In the genomic region with DNA sequence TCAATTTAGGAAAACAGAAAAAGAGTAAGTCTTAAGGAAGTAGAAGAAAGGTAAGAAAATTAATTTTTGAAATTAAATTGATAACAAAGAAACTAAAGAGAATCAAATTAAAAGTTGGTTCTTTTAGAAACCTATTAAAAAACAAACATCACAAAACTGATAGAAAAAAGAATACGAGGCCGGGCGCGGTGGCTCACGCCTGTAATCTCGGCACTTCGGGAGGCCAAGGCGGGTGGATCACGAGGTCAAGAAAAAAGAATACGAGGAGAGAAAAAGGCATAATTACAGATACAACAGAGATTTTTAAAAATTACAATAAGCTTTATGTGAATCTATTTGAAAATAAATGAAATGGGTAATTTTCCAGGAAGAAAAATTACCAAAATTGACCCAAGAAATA, we compare ENCODE assay signal across 17 cellular contexts. TPM values are rescaled to one million over a fixed set of nuclear protein-coding genes. Genes with fewer than 3 reads are reported as not detected.
A peak's percentile ranks its signal among the peaks of the same experiment; 100 is the strongest.
DNase-seq lines count a peak whose midpoint lies in the region; ATAC-seq and TF ChIP-seq lines count a peak whose summit lies in the region.
"Had no signal": no experiment of that assay in that cellular context is flagged by ENCODE, and none has a peak within 500 bp of the region (broad histone marks: within the 10 kb centered on the region; RNA-seq: fewer than 3 reads in every experiment).

No MANE protein-coding gene starts in this region.

- no peak for TF ChIP-seq CTCF in osteoblast (IDR thresholded peaks at IDR 0.05; ENCODE audit: extremely low read depth, low read depth, low read length)
- TF ChIP-seq CTCF in mesothelial cell of epicardium (IDR thresholded peaks at IDR 0.05; ENCODE audit: unreplicated experiment), result no peak

- H3K9me3 ChIP-seq in osteoblast (ENCODE audit: low read depth, low read length), result no peaks in the 10 kb centered on the region
- H3K9me3 ChIP-seq: A549; BLaER1 treated with 17β-estradiol and CSF1 and Interleukin-3, amounts not matched to agents 10 nM and 100 nM; Caco-2 had no signal

- no peak overlapping the region for H3K4me3 Mint-ChIP-seq in mesothelial cell of epicardium
- H3K4me3 Mint-ChIP-seq: B cell; CD4-positive, alpha-beta T cell; CD8-positive, alpha-beta T cell had no signal

- peak overlapping the region; percentile 55 for H3K27ac ChIP-seq in osteoblast (ENCODE audit: low read depth, low read length)
- H3K27ac ChIP-seq: 22Rv1; A549; BLaER1 treated with 17β-estradiol and CSF1 and Interleukin-3, amounts not matched to agents 10 nM and 100 nM; C4-2B had no signal

- ATAC-seq in Right ventricle myocardium inferior, result no peak
- no peak for ATAC-seq in Right ventricle myocardium superior (ENCODE audit: poor library complexity)
- ATAC-seq: A549; CD8-positive, alpha-beta T cell had no signal

- H3K27ac Mint-ChIP-seq in mesothelial cell of epicardium, result no peak overlapping the region
- H3K27ac Mint-ChIP-seq: B cell; CD4-positive, alpha-beta T cell; CD8-positive, alpha-beta T cell had no signal

- DNase-seq in Right ventricle myocardium inferior (ENCODE audit: missing footprints) (peak; percentile 62), Right ventricle myocardium superior (no peak), osteoblast (ENCODE audit: insufficient read length, low spot score, missing footprints) (no peak), SIG-M5 (lab: John Stamatoyannopoulos, UW) (no peak), mesothelial cell of epicardium (ENCODE audit: low spot score in 2 of 2, unreplicated experiment in 2 of 2) (no peak)
- DNase-seq: AML-193; Caco-2; Calu3; CD4-positive, alpha-beta T cell; CD8-positive, alpha-beta T cell; DMS79 treated with DMSO at 0.1 percent for 48 hours; GF-D8 had no signal

- peaks cover 12% of the 10 kb centered on the region for H3K4me1 Mint-ChIP-seq in mesothelial cell of epicardium

- peaks cover 49% of the 10 kb centered on the region for H3K4me1 ChIP-seq in osteoblast (ENCODE audit: insufficient read depth, low read length)
- H3K4me1 ChIP-seq: A549; BLaER1 treated with 17β-estradiol and CSF1 and Interleukin-3, amounts not matched to agents 10 nM and 100 nM; Caco-2 had no signal

- H2AFZ ChIP-seq in osteoblast (ENCODE audit: low read length), result no peak overlapping the region

- peaks cover 3% of the 10 kb centered on the region for H3K36me3 ChIP-seq in osteoblast (ENCODE audit: insufficient read depth, low read length)

- peaks cover 42% of the 10 kb centered on the region for H3K79me2 ChIP-seq in osteoblast (ENCODE audit: insufficient read depth, low read length)

- H3K9me3 Mint-ChIP-seq in mesothelial cell of epicardium, result no peaks in the 10 kb centered on the region
- H3K9me3 Mint-ChIP-seq: CD4-positive, alpha-beta T cell; CD8-positive, alpha-beta T cell had no signal

- H3K4me2 ChIP-seq in osteoblast (ENCODE audit: insufficient read depth, low read length), result no peak overlapping the region
- H3K4me2 ChIP-seq: A549; BLaER1 treated with 17β-estradiol and CSF1 and Interleukin-3, amounts not matched to agents 10 nM and 100 nM had no signal

- no peaks in the 10 kb centered on the region for H3K27me3 ChIP-seq in osteoblast (ENCODE audit: insufficient read depth, low read length)
- H3K27me3 ChIP-seq: BLaER1 treated with 17β-estradiol and CSF1 and Interleukin-3, amounts not matched to agents 10 nM and 100 nM had no signal

- H3K27me3 Mint-ChIP-seq in mesothelial cell of epicardium (ENCODE audit: low read depth), result no peaks in the 10 kb centered on the region
- H3K27me3 Mint-ChIP-seq: B cell; CD4-positive, alpha-beta T cell had no signal

- intact Hi-C loops in Right ventricle myocardium inferior (cut with DNase I), result no loop called here
- intact Hi-C loops in Right ventricle myocardium superior (cut with DNase I), result no loop called here

- H3K4me3 ChIP-seq in osteoblast (ENCODE audit: insufficient read depth, low read length), result no peak overlapping the region
- H3K4me3 ChIP-seq: A549; BLaER1 treated with 17β-estradiol and CSF1 and Interleukin-3, amounts not matched to agents 10 nM and 100 nM had no signal

- H3K36me3 Mint-ChIP-seq in mesothelial cell of epicardium, result peaks cover 10% of the 10 kb centered on the region

- peaks cover 22% of the 10 kb centered on the region for H4K20me1 ChIP-seq in osteoblast (ENCODE audit: insufficient read depth, low read length)

RNA-seq across cellular contexts. Expression of a gene that starts 11.8 kb away (rescaled TPM):
- total RNA-seq in Right ventricle myocardium inferior (76.7 TPM), Right ventricle myocardium superior (72.0 TPM), osteoblast (41.3 and 44.9 TPM in 2 replicates), mesothelial cell of epicardium (47.2 to 48.2 TPM (median 47.8 TPM) in 3 replicates)

RNA-seq across cellular contexts. Expression of a gene that starts 12.2 kb away (rescaled TPM):
- total RNA-seq in Right ventricle myocardium inferior, result 4.6 TPM
- 5.1 TPM for total RNA-seq in Right ventricle myocardium superior
- 7.2 and 7.4 TPM in 2 replicates for total RNA-seq in osteoblast
- 8.3 to 11.3 TPM (median 8.6 TPM) in 3 replicates for total RNA-seq in mesothelial cell of epicardium
